Comparison of ENCODE assay signal across 8 cellular contexts in the genomic region with DNA sequence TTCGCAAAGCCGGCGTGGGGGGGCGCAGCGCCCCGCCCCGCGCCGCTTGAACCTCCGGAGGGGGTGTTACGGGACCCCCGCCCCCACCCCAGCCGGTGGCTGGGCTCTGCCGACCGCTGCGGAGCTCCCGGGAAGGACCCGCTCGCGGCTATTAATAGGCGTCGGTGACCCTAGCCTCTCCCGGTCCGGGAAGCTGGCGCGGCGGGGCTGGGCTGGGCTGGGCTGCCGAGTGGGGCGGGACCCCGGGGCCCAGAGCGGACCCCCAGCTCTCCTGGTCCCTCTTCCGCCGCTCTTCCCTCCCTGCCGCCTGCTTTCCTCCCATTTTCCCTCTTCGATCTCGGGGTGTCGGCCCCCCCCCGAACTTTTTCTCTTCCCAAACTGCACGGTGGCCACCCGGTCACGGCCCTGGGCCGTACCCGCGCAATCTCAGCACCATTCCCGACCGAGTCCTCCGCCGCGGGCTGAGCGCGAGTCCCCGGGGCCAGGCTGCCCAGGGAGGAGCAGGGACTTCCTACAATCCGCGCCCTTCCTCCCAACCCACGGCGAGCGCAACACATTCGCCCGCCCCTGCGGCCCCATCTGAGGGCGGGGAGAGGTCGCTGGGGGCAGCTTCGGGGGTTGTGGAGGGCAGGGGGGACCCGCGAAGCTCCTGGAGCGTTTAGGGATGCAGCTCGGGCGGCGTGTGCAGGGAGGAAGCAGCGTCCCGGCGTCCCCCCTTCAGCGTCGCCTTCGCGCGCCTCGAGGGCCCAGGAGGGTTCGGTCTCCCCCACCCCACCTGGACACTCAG. TPM values are rescaled to one million over a fixed set of nuclear protein-coding genes. Genes with fewer than 3 reads are reported as not detected.
DNase-seq lines count a peak whose midpoint lies in the region; FAIRE-seq and TF ChIP-seq lines count a peak whose summit lies in the region.

No MANE protein-coding gene starts in this region.

- no peak overlapping the region for H2BK5ac ChIP-seq in mesenchymal stem cell (ENCODE audit: low read depth, low read length, poor library complexity, severe bottlenecking)

- H4K8ac ChIP-seq in mesenchymal stem cell (ENCODE audit: low read length), result no peak overlapping the region

- H3K4me1 Mint-ChIP-seq in chondrocyte (ENCODE audit: low read depth), result peaks cover 7% of the 10 kb centered on the region

- peak overlapping the region in 1 of 2 experiments; percentile 11 for H3K18ac ChIP-seq in mesenchymal stem cell (ENCODE audit: low read depth in 1 of 2, low read length in 2 of 2)

- H3K14ac ChIP-seq in mesenchymal stem cell (ENCODE audit: low read length in 2 of 2), result no peak overlapping the region

- no peaks in the 10 kb centered on the region for H3K9me3 ChIP-seq in mesenchymal stem cell (ENCODE audit: control insufficient read depth, low read length)

- no peak overlapping the region for H2AK5ac ChIP-seq in mesenchymal stem cell (ENCODE audit: low read length, severe bottlenecking)

- H3K27ac ChIP-seq in mesenchymal stem cell (ENCODE audit: low read length, poor library complexity, severe bottlenecking), result no peak overlapping the region

- peaks cover 21% of the 10 kb centered on the region for H3K27me3 Mint-ChIP-seq in chondrocyte (ENCODE audit: low read depth)

- no peak overlapping the region for H3K4ac ChIP-seq in mesenchymal stem cell (ENCODE audit: low read depth in 1 of 2, low read length in 2 of 2)

- H3K27ac Mint-ChIP-seq in chondrocyte (ENCODE audit: unreplicated experiment), result no peak overlapping the region

- peak; percentile 22 for DNase-seq in activated T-cell treated with anti-CD3 and anti-CD28 coated beads, Interleukin-2, amount 50 U/mL, for 1 hour
- DNase-seq in activated T-cell treated with anti-CD3 and anti-CD28 coated beads for 4 hours (no peak), chondrocyte (ENCODE audit: low spot score) (peak; percentile 56), mesenchymal stem cell (peak; percentile 20), urothelium cell line (ENCODE audit: low spot score) (peak; percentile 76), H4 (ENCODE audit: low spot score) (no peak), Ammon's horn (ENCODE audit: low spot score) (no peak), amniotic stem cell (lab: John Stamatoyannopoulos, UW) (no peak)

- H3K9ac ChIP-seq in mesenchymal stem cell (ENCODE audit: low read length), result no peak overlapping the region

- no peak overlapping the region for H2BK15ac ChIP-seq in mesenchymal stem cell (ENCODE audit: low read depth, poor library complexity, severe bottlenecking)

- peak overlapping the region in 1 of 2 experiments; percentile 67 for H3K4me3 ChIP-seq in mesenchymal stem cell (ENCODE audit: insufficient read depth in 1 of 2, low read depth in 1 of 2, low read length in 2 of 2)

- no peak for TF ChIP-seq CTCF in chondrocyte (IDR thresholded peaks at IDR 0.05)

- peak overlapping the region; percentile 87 for H3K4me2 ChIP-seq in mesenchymal stem cell (ENCODE audit: low read length, poor library complexity, severe bottlenecking)

- peaks cover 58 to 68% of the 10 kb centered on the region in 2 experiments for H3K27me3 ChIP-seq in mesenchymal stem cell (ENCODE audit: control insufficient read depth in 1 of 2, insufficient read depth in 1 of 2, low read length in 2 of 2)

- H3K36me3 Mint-ChIP-seq in chondrocyte (ENCODE audit: low read depth), result no peaks in the 10 kb centered on the region

- whole genome bisulfite sequencing in mesenchymal stem cell, result 1% methylated on average over 41 of the region's 79 CpGs

- peak; percentile 97 for FAIRE-seq in urothelium cell line (lab: Jason Lieb, UNC)

- H3K4me3 Mint-ChIP-seq in chondrocyte (ENCODE audit: unreplicated experiment), result peak overlapping the region; percentile 73

- peak overlapping the region in 1 of 2 experiments; percentile 80 for H3K23ac ChIP-seq in mesenchymal stem cell (ENCODE audit: low read length in 2 of 2)

- H3K36me3 ChIP-seq in mesenchymal stem cell (ENCODE audit: control insufficient read depth in 1 of 2, insufficient read depth in 2 of 2, low read depth in 1 of 2, low read length in 2 of 2), result no peaks in the 10 kb centered on the region

- H2AFZ ChIP-seq in mesenchymal stem cell (ENCODE audit: low read depth, low read length), result peak overlapping the region; percentile 10

- H2BK12ac ChIP-seq in mesenchymal stem cell (ENCODE audit: low read length in 2 of 2), result no peak overlapping the region

- H2BK120ac ChIP-seq in mesenchymal stem cell (ENCODE audit: low read depth, low read length), result peak overlapping the region; percentile 19

- peaks cover under 1% of the 10 kb centered on the region for H3K9me3 Mint-ChIP-seq in chondrocyte (ENCODE audit: low read depth)

- no peak overlapping the region for H4K91ac ChIP-seq in mesenchymal stem cell (ENCODE audit: low read length)

- no peaks in the 10 kb centered on the region for H3K79me1 ChIP-seq in mesenchymal stem cell (replicated peaks; ENCODE audit: low read length, poor library complexity, severe bottlenecking)

- peaks cover 64% of the 10 kb centered on the region for H3K4me1 ChIP-seq in mesenchymal stem cell (ENCODE audit: control insufficient read depth, insufficient read depth, low read depth, low read length)

RNA-seq across cellular contexts. Expression of a gene that starts 3.1 kb away (rescaled TPM):
- 0.65 to 0.72 TPM (median 0.68 TPM) in 3 replicates for total RNA-seq in chondrocyte
- 0.04 TPM for polyA plus RNA-seq in mesenchymal stem cell (2013, experiment 1 of 2)
- polyA plus RNA-seq in mesenchymal stem cell (2013, experiment 2 of 2), result 0.05 TPM
- total RNA-seq in H4 (2014; rRNA removed; shearing (Covaris generic)), result 0.37 and 0.41 TPM in 2 replicates

Comparison
In these comparisons a context has a peak if more than half of its experiments do, and no peak if none do; other contexts are left out.
1. DNase-seq: peak in activated T-cell treated with anti-CD3 and anti-CD28 coated beads, Interleukin-2, amount 50 U/mL, for 1 hour (single experiment), chondrocyte (single experiment), mesenchymal stem cell (single experiment) and urothelium cell line (single experiment); none in activated T-cell treated with anti-CD3 and anti-CD28 coated beads for 4 hours (single experiment), H4 (single experiment), Ammon's horn (single experiment) and amniotic stem cell (single experiment).